In the genomic region with DNA sequence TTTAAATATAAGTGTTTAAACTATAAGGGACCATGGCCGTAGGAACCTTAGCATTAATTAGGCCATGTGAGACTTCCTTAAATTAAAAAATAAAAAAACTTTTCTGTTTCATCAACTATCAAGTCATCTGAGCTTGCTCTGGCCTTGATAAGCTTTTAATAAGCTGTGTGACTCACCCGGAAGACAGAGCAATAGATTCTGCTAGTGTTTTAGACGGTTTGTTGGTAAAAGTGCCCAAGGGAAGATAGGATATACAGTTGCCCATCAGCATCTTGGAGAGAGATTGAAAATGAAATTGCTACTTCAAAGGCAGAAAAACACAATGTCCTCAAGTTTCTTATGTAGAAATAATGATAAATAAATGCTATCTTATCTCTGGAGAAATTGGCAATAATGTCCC, we compare ENCODE assay signal across 21 cellular contexts. TPM values are rescaled to one million over a fixed set of nuclear protein-coding genes. Genes with fewer than 3 reads are reported as not detected.
DNase-seq lines count a peak whose midpoint lies in the region; ATAC-seq, FAIRE-seq and TF ChIP-seq lines count a peak whose summit lies in the region.
"Had no signal": no experiment of that assay in that cellular context is flagged by ENCODE, and none has a peak within 500 bp of the region (broad histone marks: within the 10 kb centered on the region; RNA-seq: fewer than 3 reads in every experiment).

No MANE protein-coding gene starts in this region.

- no peak overlapping the region for H3K18ac ChIP-seq in neuronal stem cell (ENCODE audit: low read length)

- TF ChIP-seq EP300 in K562 (IDR thresholded peaks at IDR 0.05; ENCODE audit: low read length) = no peak

- WGBS in K562 (ENCODE audit: insufficient coverage, low coverage, missing lambda C conversion rate) = 8% methylated on average over 3 of the region's 3 CpGs
- WGBS in neuronal stem cell (ENCODE audit: extremely low coverage in 2 of 2, insufficient read length in 2 of 2, insufficient replicate concordance in 1 of 2), 2 donors = no CpG with 5 or more reads among the region's 3 CpGs

- H3K9me1 ChIP-seq in K562 (ENCODE audit: control insufficient read depth, insufficient read depth, low read length) = no peaks in the 10 kb centered on the region

- H3K9ac ChIP-seq in K562 (ENCODE audit: insufficient read depth in 1 of 2, low read depth in 2 of 2, low read length in 2 of 2) = no peak overlapping the region
- H3K9ac ChIP-seq in neuronal stem cell (ENCODE audit: low read depth, low read length, poor library complexity) = no peak overlapping the region
- H3K9ac ChIP-seq: KMS-11 had no signal

- H2BK120ac ChIP-seq in neuronal stem cell (ENCODE audit: low read depth, low read length) = no peak overlapping the region

- no peak for ATAC-seq in K562
- ATAC-seq in HG03196 (IDR thresholded peaks at IDR 0.05; ENCODE audit: unreplicated experiment) = no peak
- no peak for ATAC-seq in WTC11
- ATAC-seq: Panc1, T-cell had no signal

- POLR2A ChIA-PET in A673 (lab: Charles Lee; ENCODE audit: low non-redundant PET) = no interaction called here
- POLR2A ChIA-PET in K562 (lab: Yijun Ruan, JAX) = interaction anchor here (0.7 kb wide), 1 partner anchor 11 kb away, joined by 3 read pairs; no protein-coding TSS in a partner anchor
- POLR2A ChIA-PET in WTC11 (lab: Charles Lee) = no interaction called here

- TF ChIP-seq CTCF in A673 (conservative IDR thresholded peaks at IDR 0.05; ENCODE audit: low read depth, low read length) = no peak
- TF ChIP-seq CTCF in K562 (IDR thresholded peaks at IDR 0.05 in 2 of 3, conservative IDR thresholded peaks at IDR 0.05 in 1 of 3; ENCODE audit: insufficient read depth in 2 of 3, low read depth in 1 of 3, low read length in 3 of 3) = no peak
- no peak for TF ChIP-seq CTCF in WTC11 (IDR thresholded peaks at IDR 0.05)

- H3K9me3 ChIP-seq in A673 (ENCODE audit: low read depth, low read length, poor library complexity, severe bottlenecking) (no peaks in the 10 kb centered on the region), KOPT-K1 (ENCODE audit: insufficient read depth, low read length, poor library complexity, severe bottlenecking) (no peaks in the 10 kb centered on the region), K562 (replicated peaks; ENCODE audit: control insufficient read depth, insufficient read depth, low read depth, low read length) (no peaks in the 10 kb centered on the region), neuronal stem cell (replicated peaks in 1 of 2; ENCODE audit: control insufficient read depth in 2 of 2, insufficient read depth in 1 of 2, low read depth in 1 of 2, low read length in 2 of 2) (no peaks in the 10 kb centered on the region)
- H3K9me3 ChIP-seq: colonic mucosa had no signal

- no peak for TF ChIP-seq RAD21 in K562 (CRISPR knock-in tag; conservative IDR thresholded peaks at IDR 0.05 in 1 of 2, IDR thresholded peaks at IDR 0.05 in 1 of 2)

- H3K4me2 ChIP-seq in K562 (ENCODE audit: insufficient read depth, low read length) (no peak overlapping the region; the same call in 1 of the 2 replicates), neuronal stem cell (ENCODE audit: insufficient read depth, low read length, poor library complexity, severe bottlenecking) (no peak overlapping the region)

- no peaks in the 10 kb centered on the region for H3K27me3 Mint-ChIP-seq in WTC11 (ENCODE audit: low read depth)

- no peak overlapping the region for H3K27ac ChIP-seq in A673 (ENCODE audit: low read depth, low read length, poor library complexity, severe bottlenecking)
- H3K27ac ChIP-seq in KOPT-K1 (ENCODE audit: low read depth, low read length, poor library complexity, severe bottlenecking) = peak overlapping the region; percentile 98
- no peak overlapping the region for H3K27ac ChIP-seq in K562 (ENCODE audit: extremely low read depth, low read depth, low read length)
- no peak overlapping the region for H3K27ac ChIP-seq in neuronal stem cell (replicated peaks; ENCODE audit: low read length)
- H3K27ac ChIP-seq: colonic mucosa, KMS-11 had no signal

- no peaks in the 10 kb centered on the region for H3K79me2 ChIP-seq in K562 (ENCODE audit: control insufficient read depth, insufficient read depth, low read length)

- no peak overlapping the region for H3K27ac Mint-ChIP-seq in WTC11
- H3K27ac Mint-ChIP-seq: stimulated activated naive CD8-positive, alpha-beta T cell treated with anti-CD3 and anti-CD28 coated beads, Interleukin-15, Interleukin-2, amounts not matched to agents 100 ng/mL and 50 ng/mL, for 24 hours had no signal

- intact Hi-C loops in A673 (cut with micrococcal nuclease; ENCODE audit: unreplicated experiment) = no loop called here
- intact Hi-C loops in K562 (cut with micrococcal nuclease) = no loop called here

- in situ Hi-C loops in K562 (cut with MboI) = no loop called here

- H3K4me1 ChIP-seq in A673 (ENCODE audit: insufficient read depth, low read length, poor library complexity, severe bottlenecking) = no peaks in the 10 kb centered on the region
- H3K4me1 ChIP-seq in K562 (replicated peaks in 1 of 2; ENCODE audit: control insufficient read depth in 2 of 2, insufficient read depth in 2 of 2, low read length in 2 of 2) = peaks cover 0 to 30% of the 10 kb centered on the region in 2 experiments; a peak in 2 of 5 replicates
- no peaks in the 10 kb centered on the region for H3K4me1 ChIP-seq in neuronal stem cell (ENCODE audit: control insufficient read depth in 2 of 2, insufficient read depth in 1 of 2, low read depth in 1 of 2, low read length in 2 of 2)
- H3K4me1 ChIP-seq: colonic mucosa had no signal

- H3K79me1 ChIP-seq in neuronal stem cell (ENCODE audit: low read depth, low read length) = no peaks in the 10 kb centered on the region

- H3K36me3 ChIP-seq in A673 (ENCODE audit: insufficient read depth, low read length, poor library complexity, severe bottlenecking) = no peaks in the 10 kb centered on the region
- no peaks in the 10 kb centered on the region for H3K36me3 ChIP-seq in KOPT-K1 (ENCODE audit: insufficient read depth, low read length)
- H3K36me3 ChIP-seq in K562 (ENCODE audit: control insufficient read depth, insufficient read depth, low read length) = no peaks in the 10 kb centered on the region
- no peaks in the 10 kb centered on the region for H3K36me3 ChIP-seq in neuronal stem cell (replicated peaks in 1 of 2; ENCODE audit: control insufficient read depth in 2 of 2, insufficient read depth in 2 of 2, low read length in 2 of 2)
- H3K36me3 ChIP-seq: colonic mucosa had no signal

- H4K20me1 ChIP-seq in K562 (replicated peaks; ENCODE audit: control insufficient read depth, insufficient read depth, low read length) = no peaks in the 10 kb centered on the region

- H3K23ac ChIP-seq in neuronal stem cell (ENCODE audit: low read depth, low read length, poor library complexity) = no peak overlapping the region

- H3K4me3 ChIP-seq in A673 (ENCODE audit: low read depth, low read length, poor library complexity, severe bottlenecking) (no peak overlapping the region), K562 (no peak overlapping the region), neuronal stem cell (ENCODE audit: low read length in 2 of 2) (no peak overlapping the region)
- H3K4me3 ChIP-seq: colonic mucosa had no signal

- FAIRE-seq in K562 (lab: Jason Lieb, UNC) (no peak), islet of Langerhans (lab: Jason Lieb, UNC) (peak; percentile 94)
- FAIRE-seq: frontal cortex had no signal

- H3K36me3 Mint-ChIP-seq in WTC11 = no peaks in the 10 kb centered on the region
- H3K36me3 Mint-ChIP-seq: T-cell had no signal

- DNase-seq in A673 (ENCODE audit: low spot score) (peak; percentile 34), K562 (ENCODE audit: extremely low read depth in 1 of 4, low spot score in 3 of 4) (no peak), neuronal stem cell (ENCODE audit: low spot score) (no peak), NCI-H69 (lab: John Stamatoyannopoulos, UW) (no peak), WTC11 (ENCODE audit: low spot score) (no peak)
- DNase-seq: activated CD4-positive, alpha-beta T cell treated with anti-CD3 and anti-CD28 coated beads for 1 hour; activated T-cell treated with anti-CD3 and anti-CD28 coated beads, Interleukin-2, amount 50 U/mL, for 1 hour; colonic mucosa; DMS 273 treated with DMSO at 0.1 percent for 48 hours; H7; mammary epithelial cell; NCI-H446; occipital lobe; T-cell had no signal

- no peak overlapping the region for H2AFZ ChIP-seq in K562 (ENCODE audit: low read depth, low read length)
- H2AFZ ChIP-seq in neuronal stem cell (ENCODE audit: low read length) = no peak overlapping the region

- peaks cover 18% of the 10 kb centered on the region for H3K4me1 Mint-ChIP-seq in WTC11

- BruUV-seq in A673 (replicated peaks; lab: Mats Ljungman, UMichigan) (no TSS peak), K562 (replicated peaks; lab: Mats Ljungman, UMichigan) (no TSS peak)

- no peak overlapping the region for H2BK12ac ChIP-seq in neuronal stem cell (ENCODE audit: low read length)

- H3K4me3 Mint-ChIP-seq in WTC11 = no peak overlapping the region
- H3K4me3 Mint-ChIP-seq: stimulated activated naive CD8-positive, alpha-beta T cell treated with anti-CD3 and anti-CD28 coated beads, Interleukin-15, Interleukin-2, amounts not matched to agents 100 ng/mL and 50 ng/mL, for 24 hours; T-cell had no signal

- no peak overlapping the region for H2BK5ac ChIP-seq in neuronal stem cell (ENCODE audit: low read length)

- H3K9me3 Mint-ChIP-seq in WTC11 = 0 out of 2 replicates have a peak, but pooled peaks cover 4% of the 10 kb centered on the region
- H3K9me3 Mint-ChIP-seq: stimulated activated naive CD8-positive, alpha-beta T cell treated with anti-CD3 and anti-CD28 coated beads, Interleukin-15, Interleukin-2, amounts not matched to agents 100 ng/mL and 50 ng/mL, for 24 hours; T-cell had no signal

- no peak overlapping the region for H3K4ac ChIP-seq in neuronal stem cell (ENCODE audit: low read length)

- CTCF ChIA-PET in A673 (lab: Charles Lee) (interaction anchor here (0.5 kb wide), 1 partner anchor 16 kb away, joined by 3 read pairs; no protein-coding TSS in a partner anchor), K562 (lab: Yijun Ruan, JAX; ENCODE audit: low intra/inter-chr PET ratio) (no interaction called here), WTC11 (lab: Charles Lee) (no interaction called here)

- no peak overlapping the region for H4K91ac ChIP-seq in neuronal stem cell (ENCODE audit: low read depth, low read length, poor library complexity)

- no peak overlapping the region for H2BK15ac ChIP-seq in neuronal stem cell (ENCODE audit: low read length)

- H4K8ac ChIP-seq in neuronal stem cell (ENCODE audit: low read depth, low read length) = no peak overlapping the region

- TF ChIP-seq POLR2A in K562 (conservative IDR thresholded peaks at IDR 0.05) = no peak

- no peaks in the 10 kb centered on the region for H3K27me3 ChIP-seq in A673 (replicated peaks; ENCODE audit: insufficient read depth, low read depth, low read length, poor library complexity)
- no peaks in the 10 kb centered on the region for H3K27me3 ChIP-seq in K562 (ENCODE audit: control insufficient read depth in 2 of 2, insufficient read depth in 2 of 2, low read length in 2 of 2)
- H3K27me3 ChIP-seq in neuronal stem cell (ENCODE audit: control insufficient read depth in 3 of 3, insufficient read depth in 3 of 3, low read depth in 1 of 3, low read length in 3 of 3) = no peaks in the 10 kb centered on the region
- H3K27me3 ChIP-seq: colonic mucosa had no signal

- no peak overlapping the region for H2AK5ac ChIP-seq in neuronal stem cell (ENCODE audit: low read depth, low read length)

- no peak overlapping the region for H3K14ac ChIP-seq in neuronal stem cell (ENCODE audit: low read length)

RNA-seq across cellular contexts. Expression of gene RCBTB2, which starts 31.2 kb away (rescaled TPM):
- total RNA-seq in A673 (2021) = 4.3 and 6.3 TPM in 2 replicates
- 0.65 and 0.72 TPM in 2 replicates for total RNA-seq in K562 (2011; cell fraction: chromatin; rRNA removed; ENCODE audit: low replicate concordance)
- total RNA-seq in K562 (2011; cell fraction: nucleolus; rRNA removed) = 0.17 and 0.26 TPM in 2 replicates
- 0.44 and 0.53 TPM in 2 replicates for total RNA-seq in K562 (2011; cell fraction: nucleoplasm; rRNA removed)
- 0.69 and 0.91 TPM in 2 replicates for total RNA-seq in K562 (2014; rRNA removed)
- 1.5 TPM in 2 replicates for total RNA-seq in K562 (2014; rRNA removed; fragmentation: Illumina TruSeq; extraction: Trizol)
- total RNA-seq in K562 (2015; rRNA removed; fragmentation: Illumina TruSeq; extraction: Trizol) = 1.8 and 1.9 TPM in 2 replicates
- 1.3 TPM in 2 replicates for total RNA-seq in K562 (2021)
- polyA plus RNA-seq in K562 (2011; rRNA removed) = 1.2 TPM in 2 replicates
- 0.51 and 0.99 TPM in 2 replicates for polyA plus RNA-seq in K562 (2011; cell fraction: cytosol; rRNA removed)
- 1.0 and 1.1 TPM in 2 replicates for polyA plus RNA-seq in K562 (2011; cell fraction: nucleus; rRNA removed)
- polyA plus RNA-seq in K562 (2012) = 1.9 and 2.9 TPM in 2 replicates
- polyA plus RNA-seq in K562 (2014; fragmentation: Illumina TruSeq; extraction: Trizol) = 0.93 and 1.2 TPM in 2 replicates
- polyA plus RNA-seq in K562 (2014; fragmentation: Nextera tagmentation; extraction: Ambion mirVana) = 1 to 10 TPM; 2.8 to 3.3 TPM
- polyA plus RNA-seq in K562 (2014; rRNA removed) = 1.1 and 1.8 TPM in 2 replicates
- polyA minus RNA-seq in K562 (2011; rRNA and poly(A)+ RNA removed) = 0.99 and 1.2 TPM in 2 replicates
- polyA minus RNA-seq in K562 (2011; cell fraction: cytosol; rRNA and poly(A)+ RNA removed) = 0.38 TPM in 1 of 2 replicates, not detected in the other
- 0.40 and 0.56 TPM in 2 replicates for polyA minus RNA-seq in K562 (2011; cell fraction: nucleus; rRNA and poly(A)+ RNA removed)
- polyA plus RNA-seq in neuronal stem cell (2013, experiment 1 of 2) = 17.5 TPM
- 17.4 TPM for polyA plus RNA-seq in neuronal stem cell (2013, experiment 2 of 2)
- total RNA-seq in WTC11 (2021) = 6.6 to 9.4 TPM (median 9.1 TPM) in 3 replicates
